Comparison of ENCODE assay signal across 28 cellular contexts in genomic region chr11:102389253-102389652, GRCh38. TPM values are rescaled to one million over a fixed set of nuclear protein-coding genes. Genes with fewer than 3 reads are reported as not detected.
A peak's percentile ranks its signal among the peaks of the same experiment; 100 is the strongest.
DNase-seq lines count a peak whose midpoint lies in the region; ATAC-seq and TF ChIP-seq lines count a peak whose summit lies in the region.
"Had no signal": no experiment of that assay in that cellular context is flagged by ENCODE, and none has a peak within 500 bp of the region (broad histone marks: within the 10 kb centered on the region; RNA-seq: fewer than 3 reads in every experiment).

No MANE protein-coding gene starts in this region.

- H3K36me3 ChIP-seq in mammary epithelial cell (ENCODE audit: insufficient read depth, low read length), result peaks cover 10% of the 10 kb centered on the region
- H3K36me3 ChIP-seq: colonic mucosa had no signal

- POLR2A ChIA-PET in MCF 10A (lab: Yijun Ruan, JAX), result interaction anchor here (0.9 to 1.3 kb wide), 2 partner anchors 24 to 64 kb away, joined by 3 to 4 read pairs; no protein-coding TSS in a partner anchor
- POLR2A ChIA-PET in T-cell (lab: Charles Lee), result interaction anchor here (0.6 kb wide), 3 partner anchors 11 to 39 kb away, joined by 3 to 8 read pairs (median 6); no protein-coding TSS in a partner anchor

- H3K27ac Mint-ChIP-seq in MCF 10A (ENCODE audit: low read depth, unreplicated experiment) (no peak overlapping the region), T-cell (peak overlapping the region; percentile 3 to 40)
- peak overlapping the region; percentile 63 for H3K27ac Mint-ChIP-seq in stimulated activated naive CD8-positive, alpha-beta T cell treated with anti-CD3 and anti-CD28 coated beads, Interleukin-15, Interleukin-2, amounts not matched to agents 100 ng/mL and 50 ng/mL, for 24 hours
- H3K27ac Mint-ChIP-seq: stimulated activated effector memory CD8-positive, alpha-beta T cell treated with anti-CD3 and anti-CD28 coated beads, Interleukin-12 subunit alpha, Interleukin-12 subunit beta, amount 100 ng/mL, for 72 hours had no signal

- H3K27me3 Mint-ChIP-seq in MCF 10A (ENCODE audit: insufficient read depth, unreplicated experiment), result no peaks in the 10 kb centered on the region
- no peaks in the 10 kb centered on the region for H3K27me3 Mint-ChIP-seq in T-cell
- H3K27me3 Mint-ChIP-seq in stimulated activated naive CD8-positive, alpha-beta T cell treated with anti-CD3 and anti-CD28 coated beads, Interleukin-15, Interleukin-2, amounts not matched to agents 100 ng/mL and 50 ng/mL, for 24 hours, result no peaks in the 10 kb centered on the region

- WGBS in mammary epithelial cell (ENCODE audit: low coverage, missing lambda C conversion rate), result 79% methylated on average over 4 of the region's 4 CpGs

- TF ChIP-seq CTCF in mammary epithelial cell (conservative IDR thresholded peaks at IDR 0.05 in 1 of 2, IDR thresholded peaks at IDR 0.05 in 1 of 2; ENCODE audit: extremely low read depth in 1 of 2, insufficient read depth in 1 of 2, low read depth in 1 of 2, low read length in 2 of 2) (no peak), MCF 10A (IDR thresholded peaks at IDR 0.05; ENCODE audit: unreplicated experiment) (no peak), foreskin keratinocyte (conservative IDR thresholded peaks at IDR 0.05) (no peak)

- intact Hi-C loops in mammary epithelial cell (cut with micrococcal nuclease) (no loop called here), MCF 10A (cut with micrococcal nuclease) (no loop called here)

- no peak overlapping the region for H3K4me3 ChIP-seq in mammary epithelial cell (replicated peaks in 1 of 3; ENCODE audit: insufficient read depth in 1 of 3, low read depth in 2 of 3, low read length in 3 of 3)
- H3K4me3 ChIP-seq: colonic mucosa, esophagus muscularis mucosa, right lobe of liver had no signal

- H3K27me3 ChIP-seq in mammary epithelial cell (ENCODE audit: insufficient read depth, low read length), result no peaks in the 10 kb centered on the region
- no peaks in the 10 kb centered on the region for H3K27me3 ChIP-seq in foreskin keratinocyte
- H3K27me3 ChIP-seq: colonic mucosa, esophagus muscularis mucosa, right lobe of liver had no signal

- in situ Hi-C loops in mammary epithelial cell (cut with MboI; ENCODE audit: low sequenced_read_pairs in 2 of 2), result loop anchor here (5.0 to 25.0 kb wide), 3 partner anchors 98 to 223 kb away; no protein-coding TSS in a partner anchor

- H3K4me1 ChIP-seq in mammary epithelial cell (ENCODE audit: insufficient read depth, low read length) (no peaks in the 10 kb centered on the region), foreskin keratinocyte (no peaks in the 10 kb centered on the region)
- H3K4me1 ChIP-seq: colonic mucosa, right lobe of liver had no signal

- peaks cover 5% of the 10 kb centered on the region for H3K4me1 Mint-ChIP-seq in MCF 10A (ENCODE audit: insufficient read depth, unreplicated experiment)
- peaks cover 48 to 58% (median 54%) of the 10 kb centered on the region in 3 donors for H3K4me1 Mint-ChIP-seq in T-cell
- H3K4me1 Mint-ChIP-seq in stimulated activated naive CD8-positive, alpha-beta T cell treated with anti-CD3 and anti-CD28 coated beads, Interleukin-15, Interleukin-2, amounts not matched to agents 100 ng/mL and 50 ng/mL, for 24 hours (ENCODE audit: low read depth), result peaks cover 43% of the 10 kb centered on the region

- no peak overlapping the region for H3K4me2 ChIP-seq in mammary epithelial cell (ENCODE audit: insufficient read depth, low read depth, low read length)

- no peak overlapping the region for H2AFZ ChIP-seq in mammary epithelial cell (ENCODE audit: low read depth, low read length)

- DNase-seq in mammary epithelial cell, result peak; percentile 23
- no peak for DNase-seq in MCF 10A (ENCODE audit: unreplicated experiment)
- DNase-seq in T-cell, result no peak
- DNase-seq in foreskin keratinocyte, result peak; percentile 26 to 46
- DNase-seq in cerebellar nuclear complex (lab: John Stamatoyannopoulos, UW), result no peak
- DNase-seq: activated CD4-positive, alpha-beta T cell treated with anti-CD3 and anti-CD28 coated beads, Interleukin-2, amount 50 U/mL, for 48 hours; activated CD4-positive, CD25-positive, alpha-beta regulatory T cell; activated CD8-positive, alpha-beta memory T cell treated with anti-CD3 and anti-CD28 coated beads, Interleukin-2, amount 50 U/mL, for 48 hours; amygdala; colonic mucosa; DMS79 treated with DMSO at 0.1 percent for 48 hours; effector CD8-positive, alpha-beta T cell; foreskin melanocyte; left colon; NCI-H1105; NCI-H2029; NCI-H69; posterior cingulate gyrus; right lobe of liver; stimulated activated CD4-positive, alpha-beta T cell treated with anti-CD3 and anti-CD28 coated beads, Interleukin-12 subunit alpha, Interleukin-12 subunit beta, amount 100 ng/mL, for 4 hours; stimulated activated CD4-positive, alpha-beta T cell treated with anti-CD3 and anti-CD28 coated beads, Interleukin-4, amount 100 ng/mL, for 24 hours; T-helper 1 cell had no signal

- H4K20me1 ChIP-seq in mammary epithelial cell (ENCODE audit: insufficient read depth, low read length), result no peaks in the 10 kb centered on the region

- ATAC-seq in T-cell (replicated peaks in 1 of 4) (no peak), foreskin keratinocyte (peak; percentile 33), HG03354 (IDR thresholded peaks at IDR 0.05; ENCODE audit: poor library complexity, severe bottlenecking, unreplicated experiment) (no peak), GM19452 (IDR thresholded peaks at IDR 0.05; ENCODE audit: unreplicated experiment) (no peak)
- ATAC-seq: left colon; stimulated activated effector memory CD8-positive, alpha-beta T cell treated with anti-CD3 and anti-CD28 coated beads, Interleukin-12 subunit alpha, Interleukin-12 subunit beta, amount 100 ng/mL, for 72 hours had no signal

- no peaks in the 10 kb centered on the region for H3K9me3 ChIP-seq in mammary epithelial cell (replicated peaks; ENCODE audit: insufficient read depth, low read length)
- H3K9me3 ChIP-seq: colonic mucosa, esophagus muscularis mucosa, right lobe of liver had no signal

- H3K79me2 ChIP-seq in mammary epithelial cell (ENCODE audit: insufficient read depth, low read length), result peaks cover 24% of the 10 kb centered on the region

- no peak overlapping the region for H3K9ac ChIP-seq in mammary epithelial cell (ENCODE audit: insufficient read depth, low read length)

- H3K36me3 Mint-ChIP-seq in MCF 10A (ENCODE audit: insufficient read depth, unreplicated experiment), result peaks cover 78% of the 10 kb centered on the region
- H3K36me3 Mint-ChIP-seq in T-cell, result peaks cover 64% of the 10 kb centered on the region
- H3K36me3 Mint-ChIP-seq in stimulated activated naive CD8-positive, alpha-beta T cell treated with anti-CD3 and anti-CD28 coated beads, Interleukin-15, Interleukin-2, amounts not matched to agents 100 ng/mL and 50 ng/mL, for 24 hours (ENCODE audit: low read depth), result peaks cover 63% of the 10 kb centered on the region

- BruUV-seq in mammary epithelial cell (replicated peaks; lab: Mats Ljungman, UMichigan) (no TSS peak), MCF 10A (replicated peaks; lab: Mats Ljungman, UMichigan) (no TSS peak)

- H3K4me3 Mint-ChIP-seq in MCF 10A (ENCODE audit: unreplicated experiment), result no peak overlapping the region
- H3K4me3 Mint-ChIP-seq in T-cell, result no peak overlapping the region
- H3K4me3 Mint-ChIP-seq in stimulated activated naive CD8-positive, alpha-beta T cell treated with anti-CD3 and anti-CD28 coated beads, Interleukin-15, Interleukin-2, amounts not matched to agents 100 ng/mL and 50 ng/mL, for 24 hours, result no peak overlapping the region
- H3K4me3 Mint-ChIP-seq: stimulated activated effector memory CD8-positive, alpha-beta T cell treated with anti-CD3 and anti-CD28 coated beads, Interleukin-12 subunit alpha, Interleukin-12 subunit beta, amount 100 ng/mL, for 72 hours had no signal

- H3K27ac ChIP-seq in mammary epithelial cell (ENCODE audit: insufficient read depth, low read depth, low read length) (no peak overlapping the region), foreskin keratinocyte (no peak overlapping the region)
- H3K27ac ChIP-seq: colonic mucosa, esophagus muscularis mucosa, right lobe of liver, RWPE1 had no signal

- H3K9me3 Mint-ChIP-seq in MCF 10A (ENCODE audit: unreplicated experiment) (no peaks in the 10 kb centered on the region), T-cell (no peaks in the 10 kb centered on the region)
- H3K9me3 Mint-ChIP-seq in stimulated activated naive CD8-positive, alpha-beta T cell treated with anti-CD3 and anti-CD28 coated beads, Interleukin-15, Interleukin-2, amounts not matched to agents 100 ng/mL and 50 ng/mL, for 24 hours, result peaks cover 10% of the 10 kb centered on the region
- H3K9me3 Mint-ChIP-seq: stimulated activated effector memory CD8-positive, alpha-beta T cell treated with anti-CD3 and anti-CD28 coated beads, Interleukin-12 subunit alpha, Interleukin-12 subunit beta, amount 100 ng/mL, for 72 hours had no signal

- CTCF ChIA-PET in mammary epithelial cell (lab: Charles Lee; ENCODE audit: low non-redundant PET), result no interaction called here
- CTCF ChIA-PET in MCF 10A (lab: Yijun Ruan, JAX), result interaction anchor here (0.6 to 10.3 kb wide), 17 partner anchors 8 to 447 kb away, joined by 3 to 164 read pairs (median 12); no protein-coding TSS in a partner anchor
- CTCF ChIA-PET in T-cell (lab: Charles Lee), result interaction anchor here (0.6 to 2.8 kb wide), 30 partner anchors 12 to 665 kb away, joined by 3 to 26 read pairs (median 4); no protein-coding TSS in a partner anchor

- dilution Hi-C loops in mammary epithelial cell (cut with HindIII; ENCODE audit: low sequenced_read_pairs), result no loop called here

RNA-seq across cellular contexts. Expression of gene BIRC2, which starts 42.2 kb away (rescaled TPM):
- total RNA-seq in mammary epithelial cell (10 to 100 TPM; 59.4 to 78.2 TPM), MCF 10A (2022) (46.2 and 50.0 TPM in 2 replicates), T-cell (100 to 1,000 TPM in 1 of 5 donors, 10 to 100 TPM in 4; 53.3 to 100 (median 60.8) TPM), foreskin keratinocyte (52.7 and 57.3 TPM in 2 replicates)
- polyA plus RNA-seq in mammary epithelial cell (23.6 TPM), foreskin keratinocyte (25.8 and 27.1 TPM in 2 replicates)
- 20.2 TPM for polyA minus RNA-seq in mammary epithelial cell

Comparison
In these comparisons a context has a peak if more than half of its experiments do, and no peak if none do; other contexts are left out.
1. DNase-seq: peak in mammary epithelial cell (single experiment) and foreskin keratinocyte (2 of 2); none in MCF 10A (single experiment), T-cell (0 of 34) and cerebellar nuclear complex (0 of 2).